In genomic region chr20:36015806-36016401, GRCh38 we compare ENCODE assay signal across 25 cellular contexts.
"Had no signal": no experiment of that assay in that cellular context is flagged by ENCODE, and none has a peak within 500 bp of the region (broad histone marks: within the 10 kb centered on the region; RNA-seq: fewer than 3 reads in every experiment).

No MANE protein-coding gene starts in this region.

- H3K4me1 Mint-ChIP-seq: naive B cell; natural killer cell; stimulated activated effector memory CD8-positive, alpha-beta T cell treated with anti-CD3 and anti-CD28 coated beads, Interleukin-12 subunit alpha, Interleukin-12 subunit beta, amount 100 ng/mL, for 72 hours had no signal

- H3K36me3 ChIP-seq: left ventricle myocardium inferior, pancreas, prostate gland, sigmoid colon, spleen, suprapubic skin, thoracic aorta, tibial artery, upper lobe of right lung had no signal

- H3K9me3 Mint-ChIP-seq: mesothelial cell of epicardium; naive B cell; natural killer cell; stimulated activated effector memory CD8-positive, alpha-beta T cell treated with anti-CD3 and anti-CD28 coated beads, Interleukin-12 subunit alpha, Interleukin-12 subunit beta, amount 100 ng/mL, for 72 hours; stimulated activated naive CD8-positive, alpha-beta T cell treated with anti-CD3 and anti-CD28 coated beads, Interleukin-15, Interleukin-2, amounts not matched to agents 100 ng/mL and 50 ng/mL, for 24 hours had no signal

- H3K9me3 ChIP-seq: left ventricle myocardium inferior, pancreas, prostate gland, sigmoid colon, spleen, suprapubic skin, thoracic aorta, tibial artery, upper lobe of right lung had no signal

- H3K27me3 Mint-ChIP-seq: stimulated activated naive CD8-positive, alpha-beta T cell treated with anti-CD3 and anti-CD28 coated beads, Interleukin-15, Interleukin-2, amounts not matched to agents 100 ng/mL and 50 ng/mL, for 24 hours had no signal

- ATAC-seq: natural killer cell; pancreas; right cardiac atrium; stimulated activated effector memory CD8-positive, alpha-beta T cell treated with anti-CD3 and anti-CD28 coated beads, Interleukin-12 subunit alpha, Interleukin-12 subunit beta, amount 100 ng/mL, for 72 hours; upper lobe of right lung had no signal

- H3K27me3 ChIP-seq: pancreas, sigmoid colon, spleen, suprapubic skin, tibial artery, upper lobe of right lung had no signal

- H3K27ac ChIP-seq: left ventricle myocardium inferior, pancreas, prostate gland, spleen, suprapubic skin, thoracic aorta, tibial artery had no signal

- H3K36me3 Mint-ChIP-seq: mesothelial cell of epicardium; naive B cell; natural killer cell; stimulated activated effector memory CD8-positive, alpha-beta T cell treated with anti-CD3 and anti-CD28 coated beads, Interleukin-12 subunit alpha, Interleukin-12 subunit beta, amount 100 ng/mL, for 72 hours had no signal

- H3K27ac Mint-ChIP-seq: mesothelial cell of epicardium; naive B cell; natural killer cell; stimulated activated effector memory CD8-positive, alpha-beta T cell treated with anti-CD3 and anti-CD28 coated beads, Interleukin-12 subunit alpha, Interleukin-12 subunit beta, amount 100 ng/mL, for 72 hours; stimulated activated naive CD8-positive, alpha-beta T cell treated with anti-CD3 and anti-CD28 coated beads, Interleukin-15, Interleukin-2, amounts not matched to agents 100 ng/mL and 50 ng/mL, for 24 hours had no signal

- H3K4me3 Mint-ChIP-seq: mesothelial cell of epicardium; naive B cell; natural killer cell; stimulated activated effector memory CD8-positive, alpha-beta T cell treated with anti-CD3 and anti-CD28 coated beads, Interleukin-12 subunit alpha, Interleukin-12 subunit beta, amount 100 ng/mL, for 72 hours; stimulated activated naive CD8-positive, alpha-beta T cell treated with anti-CD3 and anti-CD28 coated beads, Interleukin-15, Interleukin-2, amounts not matched to agents 100 ng/mL and 50 ng/mL, for 24 hours had no signal

- FAIRE-seq: pancreas, small intestine, urothelium cell line had no signal

- H3K4me1 ChIP-seq: pancreas, prostate gland, spleen had no signal

- H3K4me3 ChIP-seq: left ventricle myocardium inferior, lung, pancreas, prostate gland, sigmoid colon, spleen, suprapubic skin, thoracic aorta, tibial artery, upper lobe of right lung had no signal

- DNase-seq: islet precursor cell; left ventricle myocardium inferior; mesendoderm; naive B cell; natural killer cell; pancreas; posterior cingulate gyrus; retina; right cardiac atrium; sigmoid colon; small intestine; stimulated activated CD4-positive, alpha-beta T cell treated with anti-CD3 and anti-CD28 coated beads, Interleukin-4, amount 100 ng/mL, for 24 hours; stimulated activated naive CD4-positive, alpha-beta T cell; tibial artery; trophoblast cell; upper lobe of right lung had no signal
